In the genomic region with DNA sequence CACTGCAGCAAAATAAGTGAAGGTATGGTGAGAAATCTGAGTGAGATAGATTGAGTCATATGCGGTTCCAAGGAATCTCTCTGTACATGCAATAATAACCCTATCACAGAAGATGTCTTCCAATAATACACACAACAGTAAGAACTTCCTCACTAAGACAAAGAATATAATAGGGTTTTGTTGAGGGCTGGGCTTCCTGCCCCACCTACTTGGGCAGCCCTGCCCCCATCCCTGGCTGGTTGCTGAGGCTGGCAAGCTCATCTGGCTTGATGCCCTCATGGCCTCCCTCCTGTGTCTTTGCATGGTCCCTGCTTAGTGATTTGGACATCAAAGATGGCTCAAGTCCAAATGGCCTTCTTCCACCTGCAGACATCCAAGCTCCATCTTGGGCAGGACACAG, we compare ENCODE assay signal across 9 cellular contexts. TPM values are rescaled to one million over a fixed set of nuclear protein-coding genes. Genes with fewer than 3 reads are reported as not detected.
DNase-seq lines count a peak whose midpoint lies in the region; ATAC-seq and TF ChIP-seq lines count a peak whose summit lies in the region.
"Had no signal": no experiment of that assay in that cellular context is flagged by ENCODE, and none has a peak within 500 bp of the region (broad histone marks: within the 10 kb centered on the region; RNA-seq: fewer than 3 reads in every experiment).

No MANE protein-coding gene starts in this region.

- no peaks in the 10 kb centered on the region for H3K27me3 ChIP-seq in CD8-positive, alpha-beta T cell (ENCODE audit: insufficient read depth, low read length)
- no peaks in the 10 kb centered on the region for H3K27me3 ChIP-seq in MM.1S (replicated peaks; ENCODE audit: insufficient read depth, low read length)
- H3K27me3 ChIP-seq in adrenal gland: no peaks in the 10 kb centered on the region
- H3K27me3 ChIP-seq in layer of hippocampus (ENCODE audit: control insufficient read depth, insufficient read depth, low read length): no peaks in the 10 kb centered on the region

- no peaks in the 10 kb centered on the region for H3K9me3 ChIP-seq in CD8-positive, alpha-beta T cell (ENCODE audit: low read length)
- H3K9me3 ChIP-seq in MM.1S (replicated peaks; ENCODE audit: insufficient read depth, low read length): no peaks in the 10 kb centered on the region
- no peaks in the 10 kb centered on the region for H3K9me3 ChIP-seq in adrenal gland (replicated peaks in 1 of 3)

- peaks cover 8% of the 10 kb centered on the region for H3K36me3 Mint-ChIP-seq in CD8-positive, alpha-beta T cell

- 0 out of 2 replicates have a peak overlapping the region, but pooled peaks have one; percentile 76 for H3K4me2 ChIP-seq in MM.1S (ENCODE audit: low read depth, low read length)

- H3K27ac Mint-ChIP-seq in CD8-positive, alpha-beta T cell: peak overlapping the region; percentile 55

- H3K4me1 ChIP-seq in CD8-positive, alpha-beta T cell (ENCODE audit: insufficient read depth, low read length): peaks cover 21% of the 10 kb centered on the region
- H3K4me1 ChIP-seq in MM.1S (ENCODE audit: low read length) (peaks cover 16% of the 10 kb centered on the region), adrenal gland (replicated peaks in 1 of 2) (peaks cover 4 to 21% of the 10 kb centered on the region in 2 donors)

- in situ Hi-C loops in GM13977 (cut with MboI; ENCODE audit: low pct_unique_long_range_greater_than_20kb, low sequenced_read_pairs, unreplicated experiment): loop anchor here (5.0 to 25.0 kb wide), 2 partner anchors 265 to 370 kb away; no protein-coding TSS in a partner anchor

- peak in 1 of 7 experiments; percentile 29 for DNase-seq in CD8-positive, alpha-beta T cell
- DNase-seq in MM.1S (no peak), adrenal gland (peak in 4 of 7 donors; percentile 13 to 53 (median 27)), HuH-7.5 (ENCODE audit: low spot score) (no peak), NCI-H82 (lab: John Stamatoyannopoulos, UW) (no peak), GM13977 (ENCODE audit: low spot score) (no peak), islet precursor cell (no peak)

- no peak overlapping the region for H2AFZ ChIP-seq in MM.1S (ENCODE audit: low read length)

- intact Hi-C loops in CD8-positive, alpha-beta T cell (cut with DNase I, micrococcal nuclease): loop anchor here (2.0 to 10.0 kb wide), 4 partner anchors 48 to 1305 kb away; a partner anchor contains a TSS
- intact Hi-C loops in adrenal gland (cut with DNase I): no loop called here

- no peak overlapping the region for H3K4me3 Mint-ChIP-seq in CD8-positive, alpha-beta T cell

- H3K9me3 Mint-ChIP-seq in CD8-positive, alpha-beta T cell: no peaks in the 10 kb centered on the region

- H3K27ac ChIP-seq in CD8-positive, alpha-beta T cell (ENCODE audit: low read depth, low read length): no peak overlapping the region
- H3K27ac ChIP-seq in MM.1S (ENCODE audit: low read length) (no peak overlapping the region), adrenal gland (peak overlapping the region in 1 of 5 donors; percentile 7), layer of hippocampus (ENCODE audit: low read depth, low read length) (peak overlapping the region; percentile 65)

- 0 out of 2 replicates have a peak, but pooled peaks cover 5% of the 10 kb centered on the region for H3F3A ChIP-seq in MM.1S (ENCODE audit: insufficient read depth, low read length)

- CTCF ChIA-PET in CD8-positive, alpha-beta T cell (lab: Charles Lee): interaction anchor here (0.6 kb wide), 1 partner anchor 1117 kb away, joined by 3 read pairs; no protein-coding TSS in a partner anchor

- no peak for ATAC-seq in CD8-positive, alpha-beta T cell

- TF ChIP-seq POLR2A in adrenal gland (IDR thresholded peaks at IDR 0.05): no peak

- no peaks in the 10 kb centered on the region for H3K36me3 ChIP-seq in CD8-positive, alpha-beta T cell (ENCODE audit: insufficient read depth, low read length)
- no peaks in the 10 kb centered on the region for H3K36me3 ChIP-seq in MM.1S (replicated peaks; ENCODE audit: insufficient read depth, low read length)
- H3K36me3 ChIP-seq in adrenal gland (replicated peaks in 1 of 2): no peaks in the 10 kb centered on the region

- POLR2A ChIA-PET in CD8-positive, alpha-beta T cell (lab: Charles Lee): no interaction called here

- H3K4me1 Mint-ChIP-seq in CD8-positive, alpha-beta T cell (ENCODE audit: low read depth): peaks cover 34% of the 10 kb centered on the region

- no peak for TF ChIP-seq CTCF in CD8-positive, alpha-beta T cell (IDR thresholded peaks at IDR 0.05)
- TF ChIP-seq CTCF in MM.1S (IDR thresholded peaks at IDR 0.05; ENCODE audit: low read length) (no peak), adrenal gland (IDR thresholded peaks at IDR 0.05) (no peak), GM13977 (IDR thresholded peaks at IDR 0.05; ENCODE audit: extremely low read depth, insufficient read depth, missing control alignments) (no peak)

- H3K4me3 ChIP-seq in CD8-positive, alpha-beta T cell (ENCODE audit: low read depth, low read length): no peak overlapping the region
- H3K4me3 ChIP-seq in MM.1S (ENCODE audit: low read length): no peak overlapping the region
- H3K4me3 ChIP-seq in adrenal gland: no peak overlapping the region
- H3K4me3 ChIP-seq: skin epidermis had no signal

- no peaks in the 10 kb centered on the region for H4K20me1 ChIP-seq in MM.1S (ENCODE audit: insufficient read depth, low read length)

- no peaks in the 10 kb centered on the region for H3K9me2 ChIP-seq in MM.1S (replicated peaks; ENCODE audit: insufficient read depth, low read length)

- H3K9ac ChIP-seq in MM.1S (ENCODE audit: low read length): no peak overlapping the region

- H3K27me3 Mint-ChIP-seq in CD8-positive, alpha-beta T cell (ENCODE audit: low read depth): no peaks in the 10 kb centered on the region

- WGBS in adrenal gland, 4 donors: 75 to 89% (median 83%) methylated on average over 1 of the region's 1 CpG

- H3K79me2 ChIP-seq in MM.1S (ENCODE audit: low read length): peaks cover 40% of the 10 kb centered on the region

RNA-seq across cellular contexts. Expression of a gene that starts 2.7 kb away (rescaled TPM):
- 1 to 10 TPM; 7.8 to 9.4 TPM for total RNA-seq in CD8-positive, alpha-beta T cell
- total RNA-seq in adrenal gland: 10 to 100 TPM; 13.9 to 30.7 (median 19.8) TPM
- 10 to 100 TPM; 15.1 to 32.9 (median 24.1) TPM for polyA plus RNA-seq in adrenal gland

Comparison
In these comparisons a context has a peak if more than half of its experiments do, and no peak if none do; other contexts are left out.
1. DNase-seq: peak in adrenal gland (4 of 7); none in MM.1S (single experiment), HuH-7.5 (single experiment), NCI-H82 (single experiment), GM13977 (single experiment) and islet precursor cell (single experiment).
2. intact Hi-C loops: an anchor here in CD8-positive, alpha-beta T cell (2.0 to 10.0 kb wide); none called in adrenal gland.